In genomic region chr19:41969772-41970458, GRCh38 we compare ENCODE assay signal across 7 cellular contexts. TPM values are rescaled to one million over a fixed set of nuclear protein-coding genes. Genes with fewer than 3 reads are reported as not detected.
"Had no signal": no experiment of that assay in that cellular context is flagged by ENCODE, and none has a peak within 500 bp of the region (broad histone marks: within the 10 kb centered on the region; RNA-seq: fewer than 3 reads in every experiment).

No MANE protein-coding gene starts in this region.

- H3K4me3 ChIP-seq: GM23248, HAP-1 had no signal

- H3K9ac ChIP-seq: GM23248 had no signal

- H3K27ac ChIP-seq: GM23248 had no signal

- DNase-seq: GM23248, GOT3, IMR-90, KBM-7 had no signal

- H3K9me3 ChIP-seq: HAP-1 had no signal

- H3K4me1 ChIP-seq: HAP-1 had no signal

- H2AFZ ChIP-seq: GM23248 had no signal

RNA-seq across cellular contexts. Expression of gene ERFL, which starts 41.7 kb away (rescaled TPM):
- total RNA-seq: GM23248, H4, H7, IMR-90 had no signal
